Comparison of ENCODE assay signal across 1 cellular context in genomic region chr2:32711219-32711618, GRCh38.
TF ChIP-seq lines count a peak whose summit lies in the region.

No MANE protein-coding gene starts in this region.

TF ChIP-seq in GM23338, 12 proteins besides CTCF, POLR2A, EP300 and RAD21 (continued from another document):
- TF ChIP-seq REST (IDR thresholded peaks at IDR 0.05; ENCODE audit: unreplicated experiment), result no peak
- no peak for TF ChIP-seq POLR2AphosphoS5 (IDR thresholded peaks at IDR 0.05; ENCODE audit: low read depth)
- TF ChIP-seq ZNF331 (CRISPR knock-in tag; IDR thresholded peaks at IDR 0.05; ENCODE audit: low read depth), result no peak
- TF ChIP-seq JUNB (IDR thresholded peaks at IDR 0.05; ENCODE audit: unreplicated experiment), result no peak
- no peak for TF ChIP-seq STAT1 (IDR thresholded peaks at IDR 0.05; ENCODE audit: unreplicated experiment)
- no peak for TF ChIP-seq CREB1 (CRISPR knock-in tag; IDR thresholded peaks at IDR 0.05; ENCODE audit: low read depth)
